10 cellular contexts compared by ENCODE assay signal in the genomic region with DNA sequence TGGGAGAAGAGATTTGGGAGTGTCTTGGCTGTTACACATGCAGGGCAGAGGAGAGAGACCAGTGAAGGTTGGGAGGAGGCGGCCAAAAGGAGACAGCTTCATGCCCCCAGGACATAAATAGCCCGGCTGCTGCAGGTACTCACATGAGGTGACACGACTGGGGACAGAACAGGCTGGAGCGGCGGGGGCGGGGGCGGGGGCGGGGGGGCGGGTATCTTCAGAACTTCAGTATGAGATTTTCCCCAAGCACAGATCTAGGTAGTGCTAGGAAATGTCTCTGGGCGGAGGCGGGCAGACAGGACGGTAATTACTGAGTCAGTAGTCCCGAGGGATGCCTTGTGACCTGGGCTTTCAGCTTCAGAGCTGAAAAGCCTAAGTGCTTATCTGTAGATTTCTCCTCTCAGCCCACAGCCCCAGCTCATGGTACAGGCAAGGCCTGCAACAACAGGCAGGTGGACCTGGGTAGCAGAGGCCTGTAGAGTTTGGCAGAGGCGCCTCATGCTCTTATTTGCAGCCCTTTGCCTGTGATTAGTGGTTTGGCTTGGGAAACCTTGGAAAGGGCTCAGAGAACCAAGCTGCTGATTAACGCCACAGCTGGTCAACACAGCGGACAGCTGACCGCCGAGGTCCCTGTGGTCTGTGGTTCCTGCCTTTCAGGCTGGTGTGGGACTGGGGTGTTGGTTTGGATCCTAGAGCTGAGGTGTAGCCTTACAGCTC. TPM values are rescaled to one million over a fixed set of nuclear protein-coding genes. Genes with fewer than 3 reads are reported as not detected.
A peak's percentile ranks its signal among the peaks of the same experiment; 100 is the strongest.
DNase-seq lines count a peak whose midpoint lies in the region; ATAC-seq, FAIRE-seq and TF ChIP-seq lines count a peak whose summit lies in the region.
"Had no signal": no experiment of that assay in that cellular context is flagged by ENCODE, and none has a peak within 500 bp of the region (broad histone marks: within the 10 kb centered on the region; RNA-seq: fewer than 3 reads in every experiment).

No MANE protein-coding gene starts in this region.

- peaks cover 4% of the 10 kb centered on the region for H3K79me2 ChIP-seq in ACC112 (ENCODE audit: control insufficient read depth, insufficient read depth, low read length, unreplicated experiment)

- no peak for FAIRE-seq in D721Med (lab: Jason Lieb, UNC)

- TF ChIP-seq POLR2A in lower leg skin (IDR thresholded peaks at IDR 0.05): no peak

- DNase-seq in amniotic epithelial cell (ENCODE audit: low read depth) (peak; percentile 51), lower leg skin (ENCODE audit: low spot score in 2 of 2) (peak; percentile 85 to 95), SW480 (ENCODE audit: low spot score) (no peak), D721Med (ENCODE audit: insufficient read length, low spot score) (no peak), T-helper 1 cell (no peak), germinal center (ENCODE audit: low spot score) (no peak)
- DNase-seq: DND-41; stimulated activated naive CD4-positive, alpha-beta T cell had no signal

- no peak for TF ChIP-seq CTCF in lower leg skin (IDR thresholded peaks at IDR 0.05)
- TF ChIP-seq CTCF in D721Med (IDR thresholded peaks at IDR 0.05; ENCODE audit: insufficient read depth, missing control alignments): no peak

- H3K4me3 ChIP-seq in ACC112 (ENCODE audit: low read depth, low read length): peak overlapping the region; percentile 16
- no peak overlapping the region for H3K4me3 ChIP-seq in lower leg skin (ENCODE audit: low read depth, poor library complexity, severe bottlenecking)

- H3K4me1 ChIP-seq in ACC112 (ENCODE audit: control insufficient read depth, insufficient read depth, low read length, unreplicated experiment): peaks cover 21% of the 10 kb centered on the region

- WGBS in lower leg skin, 2 donors: 33 to 36% methylated on average over 12 to 14 of the region's 18 CpGs

- intact Hi-C loops in lower leg skin (cut with DNase I; ENCODE audit: low total_unique reads): no loop called here

- H2AFZ ChIP-seq in ACC112 (ENCODE audit: low read length, unreplicated experiment): no peak overlapping the region

- H3K27ac ChIP-seq in ACC112 (ENCODE audit: low read depth, low read length): peak overlapping the region; percentile 65

- no peaks in the 10 kb centered on the region; the same call in 1 of the 2 replicates for H3K36me3 ChIP-seq in ACC112 (ENCODE audit: insufficient read depth, low read length)

- H3K27me3 ChIP-seq in ACC112 (ENCODE audit: insufficient read depth, low read length): no peaks in the 10 kb centered on the region

- peak; percentile 54 for ATAC-seq in HG02642 (IDR thresholded peaks at IDR 0.05; ENCODE audit: poor library complexity, unreplicated experiment)

RNA-seq across cellular contexts. Expression of gene UNK, which starts 24.5 kb away (rescaled TPM):
- total RNA-seq in lower leg skin: 10 to 100 TPM; 26.5 to 42.5 (median 31.9) TPM

RNA-seq across cellular contexts. Expression of gene UNC13D, which starts 35.1 kb away (rescaled TPM):
- total RNA-seq in lower leg skin: 1 to 10 TPM; 5.0 to 9.1 (median 7.6) TPM

RNA-seq across cellular contexts. Expression of gene GALK1, which starts 44.1 kb away (rescaled TPM):
- 10 to 100 TPM; 20.6 to 31.0 (median 28.9) TPM for total RNA-seq in lower leg skin

RNA-seq across cellular contexts. Expression of gene WBP2, which starts 46.1 kb away (rescaled TPM):
- 100 to 1,000 TPM in 2 of 4 donors, 10 to 100 TPM in 2; 74.2 to 149 (median 93.8) TPM for total RNA-seq in lower leg skin

Comparison
In these comparisons a context has a peak if more than half of its experiments do, and no peak if none do; other contexts are left out.
1. DNase-seq: peak in amniotic epithelial cell (single experiment) and lower leg skin (2 of 2); none in SW480 (single experiment), D721Med (single experiment), T-helper 1 cell (0 of 5) and germinal center (single experiment).